Comparison of ENCODE assay signal across 11 cellular contexts in the genomic region with DNA sequence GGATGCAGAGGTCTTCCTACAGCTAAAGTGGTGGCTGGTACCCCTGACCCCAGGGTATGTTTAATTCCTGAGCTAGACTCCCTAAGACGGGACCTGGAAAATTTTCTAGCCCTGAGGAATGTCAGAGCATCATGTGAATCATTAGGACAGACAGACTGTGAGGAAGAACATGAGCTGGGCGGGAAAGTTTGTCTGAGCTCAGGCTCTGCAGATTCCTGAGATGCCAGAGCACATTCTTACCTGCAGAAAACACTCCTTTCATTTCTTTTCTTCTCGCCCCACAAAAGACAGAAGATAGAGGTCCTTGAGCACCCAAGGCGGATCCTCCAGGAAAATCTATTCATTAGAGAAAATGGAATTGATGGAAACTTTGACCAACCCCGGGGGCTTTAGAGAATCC. TPM values are rescaled to one million over a fixed set of nuclear protein-coding genes. Genes with fewer than 3 reads are reported as not detected.
DNase-seq lines count a peak whose midpoint lies in the region; ATAC-seq and TF ChIP-seq lines count a peak whose summit lies in the region.
"Had no signal": no experiment of that assay in that cellular context is flagged by ENCODE, and none has a peak within 500 bp of the region (broad histone marks: within the 10 kb centered on the region; RNA-seq: fewer than 3 reads in every experiment).

No MANE protein-coding gene starts in this region.

- H2BK12ac ChIP-seq in mesenchymal stem cell (ENCODE audit: low read length in 2 of 2), result no peak overlapping the region

- H3K36me3 ChIP-seq in breast epithelium (no peaks in the 10 kb centered on the region), mesenchymal stem cell (ENCODE audit: control insufficient read depth in 1 of 2, insufficient read depth in 2 of 2, low read depth in 1 of 2, low read length in 2 of 2) (peaks cover 38 to 90% of the 10 kb centered on the region in 2 experiments), upper lobe of right lung (peaks cover 54% of the 10 kb centered on the region)
- H3K36me3 ChIP-seq: cardiac muscle cell had no signal

- peak overlapping the region; percentile 15 for H3K27ac Mint-ChIP-seq in activated T-cell treated with anti-CD3 and anti-CD28 coated beads, Interleukin-2, amount 50 U/mL, for 72 hours

- H3K18ac ChIP-seq in mesenchymal stem cell (ENCODE audit: low read depth in 1 of 2, low read length in 2 of 2), result no peak overlapping the region

- peaks cover 3 to 31% of the 10 kb centered on the region in 2 donors for H3K4me1 ChIP-seq in breast epithelium
- H3K4me1 ChIP-seq in mesenchymal stem cell (ENCODE audit: control insufficient read depth, insufficient read depth, low read depth, low read length), result peaks cover 39% of the 10 kb centered on the region
- H3K4me1 ChIP-seq in upper lobe of right lung, result peaks cover 85% of the 10 kb centered on the region

- H4K91ac ChIP-seq in mesenchymal stem cell (ENCODE audit: low read length), result no peak overlapping the region

- 54% methylated on average over 4 of the region's 5 CpGs for WGBS in mesenchymal stem cell

- H2AK5ac ChIP-seq in mesenchymal stem cell (ENCODE audit: low read length, severe bottlenecking), result no peak overlapping the region

- H3K9ac ChIP-seq in mesenchymal stem cell (ENCODE audit: low read length), result peak overlapping the region; percentile 41

- TF ChIP-seq CTCF in breast epithelium (IDR thresholded peaks at IDR 0.05) (no peak), upper lobe of right lung (IDR thresholded peaks at IDR 0.05) (no peak)

- H3K4me2 ChIP-seq in mesenchymal stem cell (ENCODE audit: low read length, poor library complexity, severe bottlenecking), result no peak overlapping the region

- H3K27ac ChIP-seq in breast epithelium (peak overlapping the region; percentile 87 to 93), mesenchymal stem cell (ENCODE audit: low read length, poor library complexity, severe bottlenecking) (peak overlapping the region; percentile 71), upper lobe of right lung (peak overlapping the region; percentile 98)
- H3K27ac ChIP-seq: cardiac muscle cell had no signal

- no peak overlapping the region for H3K4me3 Mint-ChIP-seq in activated T-cell treated with anti-CD3 and anti-CD28 coated beads, Interleukin-2, amount 50 U/mL, for 72 hours
- H3K4me3 Mint-ChIP-seq in activated T-cell treated with anti-CD3 and anti-CD28 coated beads, Interleukin-2, amount 50 U/mL, for 4 hours, result no peak overlapping the region

- no peak overlapping the region for H2AFZ ChIP-seq in mesenchymal stem cell (ENCODE audit: low read depth, low read length)

- no peak overlapping the region for H3K4me3 ChIP-seq in breast epithelium
- H3K4me3 ChIP-seq in mesenchymal stem cell (ENCODE audit: insufficient read depth in 1 of 2, low read depth in 1 of 2, low read length in 2 of 2), result no peak overlapping the region
- H3K4me3 ChIP-seq in upper lobe of right lung, result no peak overlapping the region
- H3K4me3 ChIP-seq: cardiac muscle cell had no signal

- no peaks in the 10 kb centered on the region for H3K9me3 Mint-ChIP-seq in activated T-cell treated with anti-CD3 and anti-CD28 coated beads, Interleukin-2, amount 50 U/mL, for 72 hours
- H3K9me3 Mint-ChIP-seq in activated T-cell treated with anti-CD3 and anti-CD28 coated beads, Interleukin-2, amount 50 U/mL, for 4 hours, result no peaks in the 10 kb centered on the region

- H3K4me1 Mint-ChIP-seq in activated T-cell treated with anti-CD3 and anti-CD28 coated beads, Interleukin-2, amount 50 U/mL, for 72 hours (ENCODE audit: low read depth), result peaks cover 61% of the 10 kb centered on the region
- H3K4me1 Mint-ChIP-seq in activated T-cell treated with anti-CD3 and anti-CD28 coated beads, Interleukin-2, amount 50 U/mL, for 4 hours (ENCODE audit: low read depth), result peaks cover 83% of the 10 kb centered on the region

- H3K23ac ChIP-seq in mesenchymal stem cell (ENCODE audit: low read length in 2 of 2), result no peak overlapping the region

- H2BK5ac ChIP-seq in mesenchymal stem cell (ENCODE audit: low read depth, low read length, poor library complexity, severe bottlenecking), result no peak overlapping the region

- H3K36me3 Mint-ChIP-seq in activated T-cell treated with anti-CD3 and anti-CD28 coated beads, Interleukin-2, amount 50 U/mL, for 72 hours (ENCODE audit: insufficient read depth in 2 of 2), result peaks cover 6 to 8% of the 10 kb centered on the region in 2 donors
- H3K36me3 Mint-ChIP-seq in activated T-cell treated with anti-CD3 and anti-CD28 coated beads, Interleukin-2, amount 50 U/mL, for 4 hours (ENCODE audit: insufficient read depth), result peaks cover 30% of the 10 kb centered on the region

- no peak overlapping the region for H2BK15ac ChIP-seq in mesenchymal stem cell (ENCODE audit: low read depth, poor library complexity, severe bottlenecking)

- H4K8ac ChIP-seq in mesenchymal stem cell (ENCODE audit: low read length), result no peak overlapping the region

- DNase-seq in activated T-cell treated with anti-CD3 and anti-CD28 coated beads, Interleukin-2, amount 50 U/mL, for 72 hours, result no peak
- DNase-seq in activated T-cell treated with anti-CD3 and anti-CD28 coated beads, Interleukin-2, amount 50 U/mL, for 4 hours, result no peak
- no peak for DNase-seq in breast epithelium (ENCODE audit: low spot score in 2 of 2)
- DNase-seq in mesenchymal stem cell, result no peak
- DNase-seq in upper lobe of right lung, result no peak
- no peak for DNase-seq in NCI-H774 (lab: John Stamatoyannopoulos, UW)

- no peak overlapping the region for H3K14ac ChIP-seq in mesenchymal stem cell (ENCODE audit: low read length in 2 of 2)

- H3K4ac ChIP-seq in mesenchymal stem cell (ENCODE audit: low read depth in 1 of 2, low read length in 2 of 2), result no peak overlapping the region

- no peak overlapping the region for H2BK120ac ChIP-seq in mesenchymal stem cell (ENCODE audit: low read depth, low read length)

- no peaks in the 10 kb centered on the region for H3K9me3 ChIP-seq in breast epithelium
- H3K9me3 ChIP-seq in mesenchymal stem cell (ENCODE audit: control insufficient read depth, low read length), result no peaks in the 10 kb centered on the region
- H3K9me3 ChIP-seq in upper lobe of right lung, result no peaks in the 10 kb centered on the region

- H3K27me3 ChIP-seq in breast epithelium (no peaks in the 10 kb centered on the region), mesenchymal stem cell (ENCODE audit: control insufficient read depth in 1 of 2, insufficient read depth in 1 of 2, low read length in 2 of 2) (no peaks in the 10 kb centered on the region), upper lobe of right lung (no peaks in the 10 kb centered on the region)
- H3K27me3 ChIP-seq: cardiac muscle cell had no signal

- H3K79me1 ChIP-seq in mesenchymal stem cell (replicated peaks; ENCODE audit: low read length, poor library complexity, severe bottlenecking), result no peaks in the 10 kb centered on the region

- no peak for TF ChIP-seq POLR2A in breast epithelium (IDR thresholded peaks at IDR 0.05)
- no peak for TF ChIP-seq POLR2A in GM18505 (IDR thresholded peaks at IDR 0.05; ENCODE audit: borderline replicate concordance, extremely low read depth, insufficient read depth, insufficient read length)

- H3K27me3 Mint-ChIP-seq in activated T-cell treated with anti-CD3 and anti-CD28 coated beads, Interleukin-2, amount 50 U/mL, for 72 hours (ENCODE audit: low read depth), result no peaks in the 10 kb centered on the region
- no peaks in the 10 kb centered on the region for H3K27me3 Mint-ChIP-seq in activated T-cell treated with anti-CD3 and anti-CD28 coated beads, Interleukin-2, amount 50 U/mL, for 4 hours (ENCODE audit: low read depth)

- ATAC-seq in activated T-cell treated with anti-CD3 and anti-CD28 coated beads, Interleukin-2, amount 50 U/mL, for 72 hours (replicated peaks in 1 of 2), result no peak
- ATAC-seq in activated T-cell treated with anti-CD3 and anti-CD28 coated beads, Interleukin-2, amount 50 U/mL, for 4 hours, result no peak
- ATAC-seq in upper lobe of right lung (no peak), GM18505 (IDR thresholded peaks at IDR 0.05; ENCODE audit: unreplicated experiment) (no peak), HG03175 (IDR thresholded peaks at IDR 0.05; ENCODE audit: unreplicated experiment) (no peak)

- intact Hi-C loops in breast epithelium (cut with DNase I; ENCODE audit: low total_unique reads) (no loop called here), upper lobe of right lung (cut with DNase I) (no loop called here)

RNA-seq across cellular contexts. Expression of gene CAPN2, which starts 6.5 kb away (rescaled TPM):
- 10 to 100 TPM; 37.8 to 58.8 TPM for total RNA-seq in activated T-cell treated with anti-CD3 and anti-CD28 coated beads, Interleukin-2, amount 50 U/mL, for 72 hours
- 10 to 100 TPM; 19.0 to 25.1 (median 19.2) TPM for total RNA-seq in activated T-cell treated with anti-CD3 and anti-CD28 coated beads, Interleukin-2, amount 50 U/mL, for 4 hours
- 100 to 1,000 TPM; 162 to 192 (median 164) TPM for total RNA-seq in breast epithelium
- polyA plus RNA-seq in mesenchymal stem cell (2013, experiment 1 of 2), result 247 TPM
- polyA plus RNA-seq in mesenchymal stem cell (2013, experiment 2 of 2), result 249 TPM
- total RNA-seq in upper lobe of right lung, result 306 TPM

RNA-seq across cellular contexts. Expression of gene CAPN8, which starts 53.3 kb away (rescaled TPM):
- total RNA-seq in activated T-cell treated with anti-CD3 and anti-CD28 coated beads, Interleukin-2, amount 50 U/mL, for 72 hours, result not detected
- not detected for total RNA-seq in activated T-cell treated with anti-CD3 and anti-CD28 coated beads, Interleukin-2, amount 50 U/mL, for 4 hours
- total RNA-seq in breast epithelium (10 to 100 TPM in 2 of 3 donors, under 1 TPM in 1; 0.32 to 83.9 (median 41.3) TPM), upper lobe of right lung (83.5 TPM)
- not detected for polyA plus RNA-seq in mesenchymal stem cell (2013, experiment 1 of 2)
- 0.08 TPM for polyA plus RNA-seq in mesenchymal stem cell (2013, experiment 2 of 2)
- total RNA-seq: cardiac muscle cell; fibroblast of villous mesenchyme; T-helper 1 cell treated with Interleukin-12 subunit alpha and Interleukin-12 subunit beta and Interleukin-4 antibody, amounts not matched to agents 30 ng/mL and 1 ng/mL, for 36 hours had no signal
